Comparison of ENCODE assay signal across 19 cellular contexts in genomic region chr10:11605807-11606408, GRCh38. TPM values are rescaled to one million over a fixed set of nuclear protein-coding genes. Genes with fewer than 3 reads are reported as not detected.
DNase-seq lines count a peak whose midpoint lies in the region; ATAC-seq, FAIRE-seq and TF ChIP-seq lines count a peak whose summit lies in the region.
"Had no signal": no experiment of that assay in that cellular context is flagged by ENCODE, and none has a peak within 500 bp of the region (broad histone marks: within the 10 kb centered on the region; RNA-seq: fewer than 3 reads in every experiment).

No MANE protein-coding gene starts in this region.

- H4K20me1 ChIP-seq in Loucy (ENCODE audit: insufficient read depth, low read length, poor library complexity, severe bottlenecking) (peaks cover 27% of the 10 kb centered on the region), astrocyte (ENCODE audit: insufficient read depth, low read length) (peaks cover 58% of the 10 kb centered on the region)

- peak overlapping the region; percentile 36 for H3K4me3 ChIP-seq in GM06990 (replicated peaks; ENCODE audit: low read depth, low read length)
- peak overlapping the region; percentile 12 for H3K4me3 ChIP-seq in Loucy (ENCODE audit: low read length, poor library complexity, severe bottlenecking)
- H3K4me3 ChIP-seq in astrocyte (ENCODE audit: insufficient read depth, low read depth, low read length), result no peak overlapping the region
- H3K4me3 ChIP-seq in gastrocnemius medialis, result no peak overlapping the region
- H3K4me3 ChIP-seq: adrenal gland, breast epithelium, HAP-1, thoracic aorta had no signal

- H3K4me2 ChIP-seq in Loucy (ENCODE audit: low read depth, low read length, poor library complexity, severe bottlenecking) (peak overlapping the region; percentile 89), astrocyte (ENCODE audit: low read length) (no peak overlapping the region)

- H3F3A ChIP-seq in Loucy (ENCODE audit: low read depth), result peaks cover 3% of the 10 kb centered on the region; the same call in 1 of the 2 replicates

- POLR2A ChIA-PET in naive thymus-derived CD8-positive, alpha-beta T cell (lab: Charles Lee), result no interaction called here

- H3K79me2 ChIP-seq in Loucy (ENCODE audit: insufficient read depth, low read length) (peaks cover 96% of the 10 kb centered on the region), astrocyte (ENCODE audit: insufficient read depth, low read length) (peaks cover 88% of the 10 kb centered on the region)

- FAIRE-seq in astrocyte (lab: Jason Lieb, UNC), result peak; percentile 56
- FAIRE-seq: keratinocyte had no signal

- no peak overlapping the region for H3K4me3 Mint-ChIP-seq in astrocyte (ENCODE audit: unreplicated experiment)
- peak overlapping the region in 4 of 10 donors; percentile 11 to 82 (median 33) for H3K4me3 Mint-ChIP-seq in naive thymus-derived CD8-positive, alpha-beta T cell
- H3K4me3 Mint-ChIP-seq in effector memory CD8-positive, alpha-beta T cell, result no peak overlapping the region
- H3K4me3 Mint-ChIP-seq: activated T-helper 1 cell treated with anti-CD3 and anti-CD28 coated beads, Interleukin-12 subunit alpha, Interleukin-12 subunit beta, Interleukin-2, Interleukin-4 antibody, amounts not matched to agents 30 ng/mL and 10 ng/mL and 1 ng/mL, durations not matched to agents 14 hours and 24 hours and 36 hours had no signal

- no peak for ATAC-seq in naive thymus-derived CD8-positive, alpha-beta T cell
- ATAC-seq in GM19397 (IDR thresholded peaks at IDR 0.05; ENCODE audit: unreplicated experiment) (no peak), gastrocnemius medialis (no peak)
- ATAC-seq in effector memory CD8-positive, alpha-beta T cell (replicated peaks), result no peak

- TF ChIP-seq CTCF in GM06990 (IDR thresholded peaks at IDR 0.05; ENCODE audit: insufficient read depth, low read length, poor library complexity, severe bottlenecking) (no peak), Loucy (conservative IDR thresholded peaks at IDR 0.05; ENCODE audit: low read length) (no peak), astrocyte (IDR thresholded peaks at IDR 0.05; ENCODE audit: insufficient read depth, low read depth, low read length) (no peak), gastrocnemius medialis (IDR thresholded peaks at IDR 0.05 in 4 of 5, conservative IDR thresholded peaks at IDR 0.05 in 1 of 5) (no peak)

- H2AFZ ChIP-seq in Loucy (ENCODE audit: low read length), result no peak overlapping the region
- H2AFZ ChIP-seq in astrocyte (ENCODE audit: low read depth, low read length), result no peak overlapping the region

- DNase-seq in GM06990 (ENCODE audit: extremely low read depth, insufficient read length) (no peak), astrocyte (ENCODE audit: low read depth) (no peak), gastrocnemius medialis (no peak)
- DNase-seq in naive thymus-derived CD8-positive, alpha-beta T cell, result no peak
- DNase-seq in effector memory CD8-positive, alpha-beta T cell, result no peak
- DNase-seq: activated CD4-positive, alpha-beta T cell treated with anti-CD3 and anti-CD28 coated beads for 4 hours; CD8-positive, alpha-beta T cell; cortex of kidney; NCI-H510A treated with DMSO at 0.1 percent for 48 hours; stimulated activated CD8-positive, alpha-beta memory T cell treated with anti-CD3 and anti-CD28 coated beads, Interleukin-4, amount 100 ng/mL, for 48 hours; SW 1271 had no signal

- TF ChIP-seq POLR2A in gastrocnemius medialis (IDR thresholded peaks at IDR 0.05), result no peak

- no peaks in the 10 kb centered on the region for H3K27me3 Mint-ChIP-seq in astrocyte (ENCODE audit: low read depth, unreplicated experiment)
- H3K27me3 Mint-ChIP-seq in naive thymus-derived CD8-positive, alpha-beta T cell, result no peaks in the 10 kb centered on the region
- H3K27me3 Mint-ChIP-seq in effector memory CD8-positive, alpha-beta T cell, result peaks cover 17 to 33% of the 10 kb centered on the region in 2 donors

- H3K27me3 ChIP-seq in GM06990 (replicated peaks; ENCODE audit: control insufficient read depth, insufficient read depth, low read length), result no peaks in the 10 kb centered on the region
- no peaks in the 10 kb centered on the region for H3K27me3 ChIP-seq in Loucy (ENCODE audit: insufficient read depth, low read length, poor library complexity, severe bottlenecking)
- H3K27me3 ChIP-seq in astrocyte (ENCODE audit: insufficient read depth, low read length), result no peaks in the 10 kb centered on the region
- no peaks in the 10 kb centered on the region for H3K27me3 ChIP-seq in gastrocnemius medialis
- H3K27me3 ChIP-seq: adrenal gland, breast epithelium had no signal

- no peak overlapping the region for H3K27ac Mint-ChIP-seq in astrocyte (ENCODE audit: unreplicated experiment)
- H3K27ac Mint-ChIP-seq in naive thymus-derived CD8-positive, alpha-beta T cell, result peak overlapping the region in 6 of 10 donors; percentile 66 to 87 (median 75)
- no peak overlapping the region for H3K27ac Mint-ChIP-seq in effector memory CD8-positive, alpha-beta T cell
- H3K27ac Mint-ChIP-seq: activated T-helper 1 cell treated with anti-CD3 and anti-CD28 coated beads, Interleukin-12 subunit alpha, Interleukin-12 subunit beta, Interleukin-2, Interleukin-4 antibody, amounts not matched to agents 30 ng/mL and 10 ng/mL and 1 ng/mL, durations not matched to agents 14 hours and 24 hours and 36 hours had no signal

- intact Hi-C loops in gastrocnemius medialis (cut with DNase I; ENCODE audit: low total_unique reads), result no loop called here

- H3K9me2 ChIP-seq in Loucy (replicated peaks; ENCODE audit: low read depth, low read length), result no peaks in the 10 kb centered on the region

- H3K36me3 Mint-ChIP-seq in astrocyte (ENCODE audit: low read depth, unreplicated experiment), result peaks cover 2% of the 10 kb centered on the region
- no peaks in the 10 kb centered on the region for H3K36me3 Mint-ChIP-seq in naive thymus-derived CD8-positive, alpha-beta T cell
- H3K36me3 Mint-ChIP-seq in effector memory CD8-positive, alpha-beta T cell (ENCODE audit: insufficient read depth), result no peaks in the 10 kb centered on the region

- no peaks in the 10 kb centered on the region for H3K9me3 Mint-ChIP-seq in astrocyte (ENCODE audit: unreplicated experiment)
- H3K9me3 Mint-ChIP-seq in naive thymus-derived CD8-positive, alpha-beta T cell, result no peaks in the 10 kb centered on the region
- no peaks in the 10 kb centered on the region for H3K9me3 Mint-ChIP-seq in effector memory CD8-positive, alpha-beta T cell
- H3K9me3 Mint-ChIP-seq: activated T-helper 1 cell treated with anti-CD3 and anti-CD28 coated beads, Interleukin-12 subunit alpha, Interleukin-12 subunit beta, Interleukin-2, Interleukin-4 antibody, amounts not matched to agents 30 ng/mL and 10 ng/mL and 1 ng/mL, durations not matched to agents 14 hours and 24 hours and 36 hours; CD8-positive, alpha-beta T cell had no signal

- H3K27ac ChIP-seq in astrocyte (ENCODE audit: low read depth, low read length), result no peak overlapping the region
- H3K27ac ChIP-seq in gastrocnemius medialis, result no peak overlapping the region
- H3K27ac ChIP-seq: breast epithelium, thoracic aorta had no signal

- in situ Hi-C loops in gastrocnemius medialis (cut with MboI; ENCODE audit: low sequenced_read_pairs in 4 of 4), result loop anchor here in 1 of 4 donors (10.0 kb wide), 1 partner anchor 81 kb away; no protein-coding TSS in a partner anchor

- H3K36me3 ChIP-seq in GM06990 (ENCODE audit: control insufficient read depth, insufficient read depth, low read length), result no peaks in the 10 kb centered on the region
- no peaks in the 10 kb centered on the region for H3K36me3 ChIP-seq in Loucy (ENCODE audit: insufficient read depth, low read length)
- H3K36me3 ChIP-seq in astrocyte (ENCODE audit: insufficient read depth, low read length), result no peaks in the 10 kb centered on the region
- H3K36me3 ChIP-seq in gastrocnemius medialis, result no peaks in the 10 kb centered on the region
- H3K36me3 ChIP-seq: adrenal gland, breast epithelium, HAP-1, thoracic aorta had no signal

- peaks cover 26% of the 10 kb centered on the region for H3K4me1 Mint-ChIP-seq in astrocyte (ENCODE audit: low read depth, unreplicated experiment)
- H3K4me1 Mint-ChIP-seq in naive thymus-derived CD8-positive, alpha-beta T cell, result peaks cover 19 to 79% (median 58%) of the 10 kb centered on the region in 4 donors
- peaks cover 2 to 8% of the 10 kb centered on the region in 2 donors for H3K4me1 Mint-ChIP-seq in effector memory CD8-positive, alpha-beta T cell (ENCODE audit: low read depth in 2 of 2)

- H3K9ac ChIP-seq in Loucy (ENCODE audit: low read depth, low read length, poor library complexity, severe bottlenecking), result no peak overlapping the region
- no peak overlapping the region for H3K9ac ChIP-seq in astrocyte (ENCODE audit: low read length)

- H3K4me1 ChIP-seq in Loucy (ENCODE audit: insufficient read depth, low read length, poor library complexity, severe bottlenecking), result peaks cover 54% of the 10 kb centered on the region
- H3K4me1 ChIP-seq in astrocyte (ENCODE audit: insufficient read depth, low read length), result peaks cover 13% of the 10 kb centered on the region
- peaks cover 6 to 11% of the 10 kb centered on the region in 2 donors for H3K4me1 ChIP-seq in gastrocnemius medialis

- H3K9me3 ChIP-seq in Loucy (ENCODE audit: insufficient read depth, low read depth, low read length), result peaks cover 9% of the 10 kb centered on the region; the same call in 1 of the 2 replicates
- H3K9me3 ChIP-seq in astrocyte (ENCODE audit: insufficient read depth, low read depth, low read length), result no peaks in the 10 kb centered on the region
- no peaks in the 10 kb centered on the region for H3K9me3 ChIP-seq in gastrocnemius medialis
- H3K9me3 ChIP-seq: adrenal gland, breast epithelium, thoracic aorta had no signal

RNA-seq across cellular contexts. Expression of gene USP6NL, which starts 5.5 kb away (rescaled TPM):
- 15.1 and 16.6 TPM in 2 replicates for total RNA-seq in astrocyte
- 1 to 10 TPM; 6.9 to 7.9 TPM for total RNA-seq in naive thymus-derived CD8-positive, alpha-beta T cell
- 1 to 10 TPM; 2.3 to 5.4 (median 4.2) TPM for polyA plus RNA-seq in naive thymus-derived CD8-positive, alpha-beta T cell
- total RNA-seq in gastrocnemius medialis, result 1 to 10 TPM; 5.6 to 6.2 (median 5.9) TPM

Comparison
In these comparisons a context has a peak if more than half of its experiments do, and no peak if none do; other contexts are left out.
1. H3K4me3 ChIP-seq: peak in GM06990 (single experiment) and Loucy (single experiment); none in astrocyte (single experiment) and gastrocnemius medialis (0 of 4).
2. H3K27ac Mint-ChIP-seq: peak in naive thymus-derived CD8-positive, alpha-beta T cell (6 of 10); none in astrocyte (single experiment) and effector memory CD8-positive, alpha-beta T cell (0 of 2).